In genomic region chr11:12680940-12681258, GRCh38 we compare ENCODE assay signal across 12 cellular contexts. TPM values are rescaled to one million over a fixed set of nuclear protein-coding genes. Genes with fewer than 3 reads are reported as not detected.
DNase-seq lines count a peak whose midpoint lies in the region; ATAC-seq, FAIRE-seq and TF ChIP-seq lines count a peak whose summit lies in the region.
"Had no signal": no experiment of that assay in that cellular context is flagged by ENCODE, and none has a peak within 500 bp of the region (broad histone marks: within the 10 kb centered on the region; RNA-seq: fewer than 3 reads in every experiment).

No MANE protein-coding gene starts in this region.

- POLR2A ChIA-PET in A549 (lab: Yijun Ruan, JAX) (interaction anchor here (0.7 to 3.6 kb wide), 9 partner anchors 9 to 304 kb away, joined by 3 to 25 read pairs (median 3); partner anchors contain the start of gene PARVA), PC-9 (lab: Charles Lee; ENCODE audit: unreplicated experiment) (interaction anchor here (0.6 to 0.7 kb wide), 4 partner anchors 62 to 266 kb away, joined by 3 to 5 read pairs (median 4); no protein-coding TSS in a partner anchor)

- H3K4me3 ChIP-seq in A549 (peak overlapping the region; percentile 19; the same call in 2 of the 3 replicates), PC-9 (no peak overlapping the region), neuron (ENCODE audit: low read length) (peak overlapping the region; percentile 24)
- H3K4me3 ChIP-seq: tibial artery had no signal

- H3K9me2 ChIP-seq in PC-9 (ENCODE audit: insufficient read depth), result no peaks in the 10 kb centered on the region

- CTCF ChIA-PET in A549 (lab: Yijun Ruan, JAX), result interaction anchor here (1.3 to 3.1 kb wide), 2 partner anchors 67 to 350 kb away, joined by 3 to 12 read pairs; no protein-coding TSS in a partner anchor
- CTCF ChIA-PET in PC-9 (lab: Charles Lee), result no interaction called here

- H3K27ac ChIP-seq in A549, result peak overlapping the region; percentile 92 to 98
- peak overlapping the region; percentile 10; the same call in 1 of the 2 replicates for H3K27ac ChIP-seq in PC-9
- peak overlapping the region; percentile 87 for H3K27ac ChIP-seq in epithelial cell of prostate

- intact Hi-C loops in PC-9 (cut with micrococcal nuclease; ENCODE audit: unreplicated experiment), result loop anchor here (5.0 kb wide), 1 partner anchor 121 kb away; no protein-coding TSS in a partner anchor

- BruUV-seq in PC-9 (replicated peaks; lab: Mats Ljungman, UMichigan), result no TSS peak

- H3F3A ChIP-seq in PC-9 (ENCODE audit: insufficient read depth, low read depth), result peaks cover 29% of the 10 kb centered on the region

- no peaks in the 10 kb centered on the region for H3K9me3 Mint-ChIP-seq in stimulated activated effector memory CD8-positive, alpha-beta T cell treated with anti-CD3 and anti-CD28 coated beads, Interleukin-12 subunit alpha, Interleukin-12 subunit beta, amount 100 ng/mL, for 72 hours
- H3K9me3 Mint-ChIP-seq: activated B cell treated with CpG ODN at 0.5 μM for 24 hours; activated T-cell treated with anti-CD3 and anti-CD28 coated beads, Interleukin-2, amount 50 U/mL, for 4 hours had no signal

- H3K4me1 ChIP-seq in A549 (peaks cover 78% of the 10 kb centered on the region), PC-9 (replicated peaks; ENCODE audit: insufficient read depth) (peaks cover 82% of the 10 kb centered on the region), neuron (ENCODE audit: insufficient read depth, low read length) (peaks cover 74% of the 10 kb centered on the region)

- H2AFZ ChIP-seq in PC-9, result no peak overlapping the region
- H2AFZ ChIP-seq in neuron (ENCODE audit: low read depth, low read length), result no peak overlapping the region

- ATAC-seq in A549 (no peak), GM21576 (IDR thresholded peaks at IDR 0.05; ENCODE audit: unreplicated experiment) (no peak), GM18909 (IDR thresholded peaks at IDR 0.05; ENCODE audit: poor library complexity, unreplicated experiment) (no peak)
- no peak for ATAC-seq in stimulated activated effector memory CD8-positive, alpha-beta T cell treated with anti-CD3 and anti-CD28 coated beads, Interleukin-12 subunit alpha, Interleukin-12 subunit beta, amount 100 ng/mL, for 72 hours
- ATAC-seq: activated T-cell treated with anti-CD3 and anti-CD28 coated beads, Interleukin-2, amount 50 U/mL, for 4 hours had no signal

- peaks cover 97% of the 10 kb centered on the region for H3K79me2 ChIP-seq in PC-9 (ENCODE audit: low read depth)

- peak overlapping the region; percentile 90 for H3K4me2 ChIP-seq in A549
- peak overlapping the region; percentile 94; the same call in 1 of the 2 replicates for H3K4me2 ChIP-seq in PC-9

- H4K20me1 ChIP-seq in PC-9 (ENCODE audit: insufficient read depth), result no peaks in the 10 kb centered on the region

- H3K27me3 ChIP-seq in PC-9 (ENCODE audit: insufficient read depth, low read depth) (no peaks in the 10 kb centered on the region), neuron (ENCODE audit: insufficient read depth, low read length) (no peaks in the 10 kb centered on the region)
- H3K27me3 ChIP-seq: tibial artery had no signal

- H3K27ac Mint-ChIP-seq in stimulated activated effector memory CD8-positive, alpha-beta T cell treated with anti-CD3 and anti-CD28 coated beads, Interleukin-12 subunit alpha, Interleukin-12 subunit beta, amount 100 ng/mL, for 72 hours, result no peak overlapping the region
- H3K27ac Mint-ChIP-seq: activated B cell treated with CpG ODN at 0.5 μM for 24 hours had no signal

- no peak for TF ChIP-seq RAD21 in A549 (conservative IDR thresholded peaks at IDR 0.05 in 1 of 2, IDR thresholded peaks at IDR 0.05 in 1 of 2)

- no peak for TF ChIP-seq POLR2A in A549 (IDR thresholded peaks at IDR 0.05; ENCODE audit: low read length)

- no peaks in the 10 kb centered on the region for H3K36me3 ChIP-seq in PC-9 (ENCODE audit: low read depth)
- H3K36me3 ChIP-seq in neuron (ENCODE audit: insufficient read depth, low read length), result peaks cover 12% of the 10 kb centered on the region
- H3K36me3 ChIP-seq: tibial artery had no signal

- H3K36me3 Mint-ChIP-seq in stimulated activated effector memory CD8-positive, alpha-beta T cell treated with anti-CD3 and anti-CD28 coated beads, Interleukin-12 subunit alpha, Interleukin-12 subunit beta, amount 100 ng/mL, for 72 hours, result no peaks in the 10 kb centered on the region

- H3K4me1 Mint-ChIP-seq in stimulated activated effector memory CD8-positive, alpha-beta T cell treated with anti-CD3 and anti-CD28 coated beads, Interleukin-12 subunit alpha, Interleukin-12 subunit beta, amount 100 ng/mL, for 72 hours, result no peaks in the 10 kb centered on the region

- DNase-seq in A549 (ENCODE audit: low read depth in 1 of 2, low spot score in 1 of 2) (no peak), PC-9 (no peak), epithelial cell of prostate (ENCODE audit: low read depth, low spot score) (no peak)
- no peak for DNase-seq in stimulated activated effector memory CD8-positive, alpha-beta T cell treated with anti-CD3 and anti-CD28 coated beads, Interleukin-12 subunit alpha, Interleukin-12 subunit beta, amount 100 ng/mL, for 72 hours (ENCODE audit: low spot score in 2 of 2)
- no peak for DNase-seq in activated naive CD4-positive, alpha-beta T cell treated with anti-CD3 and anti-CD28 coated beads, Interleukin-2, amount 50 U/mL, for 16 hours
- DNase-seq: activated B cell treated with CpG ODN at 0.5 μM for 24 hours; activated T-cell treated with anti-CD3 and anti-CD28 coated beads, Interleukin-2, amount 50 U/mL, for 4 hours had no signal

- no peak for FAIRE-seq in A549 (lab: Jason Lieb, UNC)
- FAIRE-seq: islet of Langerhans had no signal

- H3K4me3 Mint-ChIP-seq in stimulated activated effector memory CD8-positive, alpha-beta T cell treated with anti-CD3 and anti-CD28 coated beads, Interleukin-12 subunit alpha, Interleukin-12 subunit beta, amount 100 ng/mL, for 72 hours, result no peak overlapping the region
- H3K4me3 Mint-ChIP-seq: activated B cell treated with CpG ODN at 0.5 μM for 24 hours; activated T-cell treated with anti-CD3 and anti-CD28 coated beads, Interleukin-2, amount 50 U/mL, for 4 hours had no signal

- TF ChIP-seq CTCF in A549 (IDR thresholded peaks at IDR 0.05) (no peak), PC-9 (conservative IDR thresholded peaks at IDR 0.05) (no peak)

- 80% methylated on average over 2 of the region's 2 CpGs for WGBS in A549 (ENCODE audit: missing lambda C conversion rate)

- no peak for TF ChIP-seq EP300 in A549 (IDR thresholded peaks at IDR 0.05)

- H3K9me3 ChIP-seq in A549 (no peaks in the 10 kb centered on the region), PC-9 (ENCODE audit: insufficient read depth, low read depth) (no peaks in the 10 kb centered on the region), neuron (ENCODE audit: low read length) (no peaks in the 10 kb centered on the region)
- H3K9me3 ChIP-seq: tibial artery had no signal

TF ChIP-seq in A549, 52 proteins besides CTCF, POLR2A, EP300 and RAD21:
- no peak for TF ChIP-seq ZC3H11A (IDR thresholded peaks at IDR 0.05)
- TF ChIP-seq HOXB13 (CRISPR knock-in tag; IDR thresholded peaks at IDR 0.05; ENCODE audit: low read depth), result no peak

RNA-seq across cellular contexts. Expression of gene TEAD1, which starts 6.7 kb away (rescaled TPM):
- 110 and 112 TPM in 2 replicates for polyA plus RNA-seq in A549 (2011; rRNA removed)
- 29.0 and 41.5 TPM in 2 replicates for polyA plus RNA-seq in A549 (2012; cell fraction: cytosol; rRNA removed)
- 45.0 and 63.7 TPM in 2 replicates for polyA plus RNA-seq in A549 (2012; cell fraction: nucleus; rRNA removed)
- polyA plus RNA-seq in A549 (2017; fragmentation: RNase III; extraction: RNeasy Plus Mini Kit Qiagen cat#74134 plus additional on column Dnase treatment), result 110 to 116 TPM (median 111 TPM) in 3 replicates
- polyA minus RNA-seq in A549 (2011; rRNA and poly(A)+ RNA removed), result 144 and 157 TPM in 2 replicates
- total RNA-seq in PC-9 (2021), result 76.9 and 106 TPM in 2 replicates

Comparison
In these comparisons a context has a peak if more than half of its experiments do, and no peak if none do; other contexts are left out.
1. H3K27ac ChIP-seq: peak in every context shown above with its lines; median percentile 95 in A549; 87 in epithelial cell of prostate; 10 in PC-9.